ENCODE assay signal across 8 cellular contexts in genomic region chr19:3762501-3763459, GRCh38. TPM values are rescaled to one million over a fixed set of nuclear protein-coding genes. Genes with fewer than 3 reads are reported as not detected.
A peak's percentile ranks its signal among the peaks of the same experiment; 100 is the strongest.
DNase-seq lines count a peak whose midpoint lies in the region; ATAC-seq and TF ChIP-seq lines count a peak whose summit lies in the region.

Gene MRPL54, plus strand, starts transcription at chr19:3762682. Its CDS starts 19 bp downstream, at chr19:3762701.

- H3K27me3 ChIP-seq in heart right ventricle (no peaks in the 10 kb centered on the region), upper lobe of right lung (no peaks in the 10 kb centered on the region)

- H3K9me3 ChIP-seq in heart right ventricle (no peaks in the 10 kb centered on the region), upper lobe of right lung (no peaks in the 10 kb centered on the region)

- H3K27ac ChIP-seq in heart right ventricle = peak within 1 kb of the TSS; percentile 95 to 100 (median 97)
- peak within 1 kb of the TSS; percentile 99 for H3K27ac ChIP-seq in upper lobe of right lung

- in situ Hi-C loops in GM13976 (cut with MboI; ENCODE audit: low sequenced_read_pairs, unreplicated experiment) = no loop called here

- TF ChIP-seq CTCF in GM13976 (IDR thresholded peaks at IDR 0.05; ENCODE audit: borderline replicate concordance, control extremely low read depth, extremely low read depth, insufficient read depth, missing control alignments) = no peak
- TF ChIP-seq CTCF in heart right ventricle (IDR thresholded peaks at IDR 0.05) = no peak
- TF ChIP-seq CTCF in upper lobe of right lung (IDR thresholded peaks at IDR 0.05) = no peak

- intact Hi-C loops in T-helper 1 cell treated with Interleukin-12 subunit alpha and Interleukin-12 subunit beta and Interleukin-4 antibody, amounts not matched to agents 30 ng/mL and 1 ng/mL, for 36 hours (cut with micrococcal nuclease) = loop anchor here (1.0 to 5.0 kb wide), 14 partner anchors 36 to 1918 kb away; partner anchors contain the start of genes EEF2, FZR1, HDGFL2 and HMG20B
- intact Hi-C loops in heart right ventricle (cut with DNase I) (loop anchor here in 8 of 10 donors (2.0 to 10.0 kb wide), 8 partner anchors 60 to 225 kb away; partner anchors contain the start of genes DAPK3 (in 2 of the 8), EEF2 (in 1 of the 8) and PIP5K1C (in 1 of the 8)), posterior vena cava (cut with DNase I) (no loop called here), upper lobe of right lung (cut with DNase I) (no loop called here)

- H3K4me3 ChIP-seq in heart right ventricle = peak within 1 kb of the TSS; percentile 68 to 99 (median 91)
- H3K4me3 ChIP-seq in upper lobe of right lung = peak within 1 kb of the TSS; percentile 97

- 4% methylated on average over 47 of the region's 47 CpGs for WGBS in heart right ventricle, 2 donors

- ATAC-seq in HG02870 (IDR thresholded peaks at IDR 0.05; ENCODE audit: unreplicated experiment) (peak; percentile 72), heart right ventricle (peak; percentile 94 to 98 (median 96)), upper lobe of right lung (peak; percentile 94)

- H3K36me3 ChIP-seq in heart right ventricle (peaks cover 0 to 52% (median 34%) of the 10 kb centered on the region in 9 donors), upper lobe of right lung (peaks cover 29% of the 10 kb centered on the region)

- DNase-seq in GM13976 (ENCODE audit: low spot score) = peak; percentile 99
- DNase-seq in NCI-H146 treated with DMSO at 0.1 percent for 48 hours (lab: John Stamatoyannopoulos, UW; ENCODE audit: unreplicated experiment) = peak; percentile 89
- peak; percentile 100 for DNase-seq in amniotic epithelial cell (ENCODE audit: low read depth)
- DNase-seq in heart right ventricle = peak; percentile 99 to 100
- DNase-seq in posterior vena cava (ENCODE audit: low spot score) = peak; percentile 100
- peak; percentile 100 for DNase-seq in upper lobe of right lung

- H3K4me1 ChIP-seq in heart right ventricle (peaks cover 3 to 48% (median 35%) of the 10 kb centered on the region in 9 donors), upper lobe of right lung (peaks cover 35% of the 10 kb centered on the region)

RNA-seq across cellular contexts. Expression of gene MRPL54, which starts in this region (rescaled TPM):
- 93.9 and 94.5 TPM in 2 replicates for total RNA-seq in T-helper 1 cell treated with Interleukin-12 subunit alpha and Interleukin-12 subunit beta and Interleukin-4 antibody, amounts not matched to agents 30 ng/mL and 1 ng/mL, for 36 hours
- total RNA-seq in heart right ventricle = 10 to 100 TPM; 61.4 to 93.4 (median 67.0) TPM
- 100 to 1,000 TPM; 124 TPM for polyA plus RNA-seq in heart right ventricle
- total RNA-seq in posterior vena cava = 10 to 100 TPM; 45.3 to 58.8 TPM
- 59.7 TPM for total RNA-seq in upper lobe of right lung

Comparison
In these comparisons a context has a peak if more than half of its experiments do, and no peak if none do; other contexts are left out.
1. Peak in every context shown above with its lines: DNase-seq, ATAC-seq, H3K4me3 ChIP-seq and H3K27ac ChIP-seq.
2. intact Hi-C loops: an anchor here in T-helper 1 cell treated with Interleukin-12 subunit alpha and Interleukin-12 subunit beta and Interleukin-4 antibody, amounts not matched to agents 30 ng/mL and 1 ng/mL, for 36 hours (1.0 to 5.0 kb wide) and heart right ventricle (2.0 to 10.0 kb wide); none called in posterior vena cava and upper lobe of right lung.